27 cellular contexts compared by ENCODE assay signal in genomic region chr18:44067201-44067600, GRCh38.
"Had no signal": no experiment of that assay in that cellular context is flagged by ENCODE, and none has a peak within 500 bp of the region (broad histone marks: within the 10 kb centered on the region; RNA-seq: fewer than 3 reads in every experiment).

No MANE protein-coding gene starts in this region.

- H3K27me3 Mint-ChIP-seq: activated CD4-positive, alpha-beta memory T cell treated with anti-CD3 and anti-CD28 coated beads for 36 hours; activated CD4-positive, alpha-beta T cell treated with anti-CD3 and anti-CD28 coated beads, Interleukin-2, amount 10 ng/mL, durations not matched to agents 7 days and 5 days; activated naive CD8-positive, alpha-beta T cell treated with anti-CD3 and anti-CD28 coated beads, Interleukin-2, amount 50 U/mL, for 24 hours; T-cell had no signal

- DNase-seq: activated CD4-positive, alpha-beta memory T cell treated with anti-CD3 and anti-CD28 coated beads for 36 hours; activated CD4-positive, alpha-beta T cell treated with anti-CD3 and anti-CD28 coated beads, Interleukin-2, amount 10 ng/mL, durations not matched to agents 7 days and 5 days; activated CD4-positive, CD25-positive, alpha-beta regulatory T cell; activated CD8-positive, alpha-beta memory T cell treated with anti-CD3 and anti-CD28 coated beads for 24 hours; activated effector memory CD4-positive, alpha-beta T cell treated with anti-CD3 and anti-CD28 coated beads, Interleukin-2, amount 50 U/mL, for 16 hours; activated naive CD4-positive, alpha-beta T cell treated with Interleukin-2 at 50 U/mL for 16 hours; activated naive CD8-positive, alpha-beta T cell treated with anti-CD3 and anti-CD28 coated beads, Interleukin-2, amount 50 U/mL, for 24 hours; activated T-cell treated with anti-CD3 and anti-CD28 coated beads, Interleukin-2, amount 50 U/mL, for 4 hours; amniotic stem cell; body of pancreas; central memory CD4-positive, alpha-beta T cell; MM.1S; NCI-H1105; NCI-H1436; NCI-H1694 treated with DMSO at 0.1 percent for 48 hours; NCI-H2081 treated with DMSO at 0.1 percent for 48 hours; NCI-H446; NCI-H524; NCI-H82; PC-9; T-cell; T-helper 2 cell; T1000 had no signal

- H3K27ac ChIP-seq: ascending aorta, body of pancreas, coronary artery, PC-9, SK-N-MC had no signal

- H3K4me1 Mint-ChIP-seq: activated CD4-positive, alpha-beta T cell treated with anti-CD3 and anti-CD28 coated beads, Interleukin-2, amount 10 ng/mL, durations not matched to agents 7 days and 5 days; activated naive CD8-positive, alpha-beta T cell treated with anti-CD3 and anti-CD28 coated beads, Interleukin-2, amount 50 U/mL, for 24 hours; T-cell had no signal

- H3K4me3 Mint-ChIP-seq: activated CD4-positive, alpha-beta memory T cell treated with anti-CD3 and anti-CD28 coated beads for 36 hours; activated CD4-positive, alpha-beta T cell treated with anti-CD3 and anti-CD28 coated beads, Interleukin-2, amount 10 ng/mL, durations not matched to agents 7 days and 5 days; activated naive CD8-positive, alpha-beta T cell treated with anti-CD3 and anti-CD28 coated beads, Interleukin-2, amount 50 U/mL, for 24 hours; activated T-cell treated with anti-CD3 and anti-CD28 coated beads, Interleukin-2, amount 50 U/mL, for 4 hours; T-cell had no signal

- H3K27ac Mint-ChIP-seq: activated CD4-positive, alpha-beta memory T cell treated with anti-CD3 and anti-CD28 coated beads for 36 hours; activated CD4-positive, alpha-beta T cell treated with anti-CD3 and anti-CD28 coated beads, Interleukin-2, amount 10 ng/mL, durations not matched to agents 7 days and 5 days; activated naive CD4-positive, alpha-beta T cell treated with anti-CD3 and anti-CD28 coated beads, Interleukin-2, amount 50 U/mL, for 72 hours; activated naive CD8-positive, alpha-beta T cell treated with anti-CD3 and anti-CD28 coated beads, Interleukin-2, amount 50 U/mL, for 24 hours; T-cell had no signal

- H3K36me3 Mint-ChIP-seq: activated CD4-positive, alpha-beta memory T cell treated with anti-CD3 and anti-CD28 coated beads for 36 hours; activated naive CD4-positive, alpha-beta T cell treated with anti-CD3 and anti-CD28 coated beads, Interleukin-2, amount 50 U/mL, for 72 hours; T-cell had no signal

- H3K9me3 Mint-ChIP-seq: activated CD4-positive, alpha-beta memory T cell treated with anti-CD3 and anti-CD28 coated beads for 36 hours; activated CD4-positive, alpha-beta T cell treated with anti-CD3 and anti-CD28 coated beads, Interleukin-2, amount 10 ng/mL, durations not matched to agents 7 days and 5 days; activated naive CD8-positive, alpha-beta T cell treated with anti-CD3 and anti-CD28 coated beads, Interleukin-2, amount 50 U/mL, for 24 hours had no signal
